Comparison of ENCODE assay signal across 9 cellular contexts in genomic region chrY:19076914-19077697, GRCh38.
A peak's percentile ranks its signal among the peaks of the same experiment; 100 is the strongest.
DNase-seq lines count a peak whose midpoint lies in the region; ATAC-seq and TF ChIP-seq lines count a peak whose summit lies in the region.
"Had no signal": no experiment of that assay in that cellular context is flagged by ENCODE, and none has a peak within 500 bp of the region (broad histone marks: within the 10 kb centered on the region; RNA-seq: fewer than 3 reads in every experiment).

No MANE protein-coding gene starts in this region.

- H2AFZ ChIP-seq in MM.1S (ENCODE audit: low read length): no peak overlapping the region

- H3K4me2 ChIP-seq in MM.1S (ENCODE audit: low read depth, low read length): no peak overlapping the region

- no peaks in the 10 kb centered on the region for H3K4me1 ChIP-seq in endocrine pancreas (ENCODE audit: control insufficient read depth, insufficient read depth, low read length)
- H3K4me1 ChIP-seq in ovary (ENCODE audit: insufficient read depth): no peaks in the 10 kb centered on the region
- no peaks in the 10 kb centered on the region for H3K4me1 ChIP-seq in psoas muscle
- H3K4me1 ChIP-seq in MM.1S (ENCODE audit: low read length): no peaks in the 10 kb centered on the region
- H3K4me1 ChIP-seq: colonic mucosa had no signal

- no peaks in the 10 kb centered on the region for H3K9me2 ChIP-seq in MM.1S (replicated peaks; ENCODE audit: insufficient read depth, low read length)

- H3K27ac ChIP-seq in ovary (no peak overlapping the region), psoas muscle (no peak overlapping the region), MM.1S (ENCODE audit: low read length) (no peak overlapping the region)
- H3K27ac ChIP-seq: colonic mucosa had no signal

- no peak for TF ChIP-seq EP300 in ovary (IDR thresholded peaks at IDR 0.05)

- ATAC-seq in psoas muscle: no peak
- ATAC-seq in HG02938 (IDR thresholded peaks at IDR 0.05; ENCODE audit: unreplicated experiment): no peak

- H3F3A ChIP-seq in MM.1S (ENCODE audit: insufficient read depth, low read length): no peaks in the 10 kb centered on the region

- no peaks in the 10 kb centered on the region for H3K79me2 ChIP-seq in MM.1S (ENCODE audit: low read length)

- H3K27me3 ChIP-seq in endocrine pancreas (ENCODE audit: control insufficient read depth, insufficient read depth, low read length) (no peaks in the 10 kb centered on the region), ovary (no peaks in the 10 kb centered on the region), psoas muscle (ENCODE audit: insufficient read depth in 3 of 3, low read length in 2 of 3) (no peaks in the 10 kb centered on the region), MM.1S (replicated peaks; ENCODE audit: insufficient read depth, low read length) (no peaks in the 10 kb centered on the region)
- H3K27me3 ChIP-seq: colonic mucosa had no signal

- H3K4me3 ChIP-seq in endocrine pancreas (ENCODE audit: control insufficient read depth, insufficient read depth, low read length) (no peak overlapping the region), ovary (peak overlapping the region; percentile 18), psoas muscle (no peak overlapping the region), MM.1S (ENCODE audit: low read length) (no peak overlapping the region)
- H3K4me3 ChIP-seq: colonic mucosa had no signal

- DNase-seq in Daoy (ENCODE audit: low read depth): peak; percentile 28
- peak; percentile 36 for DNase-seq in LHCN-M2 (ENCODE audit: low read depth)
- no peak for DNase-seq in ovary
- DNase-seq in psoas muscle: no peak
- DNase-seq in MM.1S: no peak
- no peak for DNase-seq in HT-29 (ENCODE audit: low spot score)
- DNase-seq: colonic mucosa had no signal

- H3K9me3 ChIP-seq in endocrine pancreas (ENCODE audit: control insufficient read depth, low read length) (no peaks in the 10 kb centered on the region), ovary (no peaks in the 10 kb centered on the region), psoas muscle (no peaks in the 10 kb centered on the region), MM.1S (replicated peaks; ENCODE audit: insufficient read depth, low read length) (no peaks in the 10 kb centered on the region)
- H3K9me3 ChIP-seq: colonic mucosa had no signal

- no CpG with 5 or more reads among the region's 64 CpGs for WGBS in ovary, 3 donors
- WGBS in psoas muscle, 3 donors: 3 to 5% methylated on average over 21 to 64 of the region's 64 CpGs; no CpG with 5 or more reads in 1 of the 3 donors

- H4K20me1 ChIP-seq in MM.1S (ENCODE audit: insufficient read depth, low read length): no peaks in the 10 kb centered on the region

- H3K36me3 ChIP-seq in endocrine pancreas (ENCODE audit: control insufficient read depth, insufficient read depth, low read length) (no peaks in the 10 kb centered on the region), ovary (no peaks in the 10 kb centered on the region), psoas muscle (ENCODE audit: insufficient read depth in 1 of 2, low read depth in 1 of 2) (no peaks in the 10 kb centered on the region), MM.1S (replicated peaks; ENCODE audit: insufficient read depth, low read length) (no peaks in the 10 kb centered on the region)
- H3K36me3 ChIP-seq: colonic mucosa had no signal

- TF ChIP-seq CTCF in ovary (IDR thresholded peaks at IDR 0.05): no peak
- TF ChIP-seq CTCF in psoas muscle (IDR thresholded peaks at IDR 0.05): no peak
- no peak for TF ChIP-seq CTCF in MM.1S (IDR thresholded peaks at IDR 0.05; ENCODE audit: low read length)

- intact Hi-C loops in ovary (cut with DNase I) (no loop called here), psoas muscle (cut with DNase I) (no loop called here)

- no peak for TF ChIP-seq POLR2A in ovary (IDR thresholded peaks at IDR 0.05)

- H3K9ac ChIP-seq in endocrine pancreas (ENCODE audit: control insufficient read depth, insufficient read depth, low read length) (peak overlapping the region; percentile 30), MM.1S (ENCODE audit: low read length) (no peak overlapping the region)

Comparison
In these comparisons a context has a peak if more than half of its experiments do, and no peak if none do; other contexts are left out.
1. DNase-seq: peak in Daoy (single experiment) and LHCN-M2 (single experiment); none in ovary (0 of 5), psoas muscle (0 of 2), MM.1S (single experiment) and HT-29 (single experiment).